Comparison of ENCODE assay signal across 18 cellular contexts in genomic region chr4:6596948-6597347, GRCh38. TPM values are rescaled to one million over a fixed set of nuclear protein-coding genes. Genes with fewer than 3 reads are reported as not detected.
A peak's percentile ranks its signal among the peaks of the same experiment; 100 is the strongest.
DNase-seq lines count a peak whose midpoint lies in the region; ATAC-seq, FAIRE-seq and TF ChIP-seq lines count a peak whose summit lies in the region.
"Had no signal": no experiment of that assay in that cellular context is flagged by ENCODE, and none has a peak within 500 bp of the region (broad histone marks: within the 10 kb centered on the region; RNA-seq: fewer than 3 reads in every experiment).

No MANE protein-coding gene starts in this region.

- H3K36me3 Mint-ChIP-seq in activated naive CD8-positive, alpha-beta T cell treated with anti-CD3 and anti-CD28 coated beads for 36 hours, result peaks cover 2% of the 10 kb centered on the region

- peak overlapping the region in 2 of 11 experiments; percentile 23 to 41; a peak in 1 of 22 replicates for H3K9ac ChIP-seq in BLaER1 treated with 17β-estradiol and CSF1 and Interleukin-3, amounts not matched to agents 10 nM and 100 nM
- H3K9ac ChIP-seq in kidney (ENCODE audit: low read length in 2 of 2), result no peak overlapping the region
- H3K9ac ChIP-seq: GM23248 had no signal

- no peak overlapping the region for H3K27ac Mint-ChIP-seq in activated naive CD8-positive, alpha-beta T cell treated with anti-CD3 and anti-CD28 coated beads for 36 hours
- H3K27ac Mint-ChIP-seq: CD14-positive monocyte; CD4-positive, alpha-beta T cell had no signal

- TF ChIP-seq CTCF in Panc1 (IDR thresholded peaks at IDR 0.05) (no peak), kidney (IDR thresholded peaks at IDR 0.05; ENCODE audit: borderline replicate concordance, extremely low read depth, insufficient read depth) (no peak)

- peak overlapping the region in 2 of 11 experiments; percentile 13 to 66; a peak in 2 of 22 replicates for H3K27ac ChIP-seq in BLaER1 treated with 17β-estradiol and CSF1 and Interleukin-3, amounts not matched to agents 10 nM and 100 nM
- no peak overlapping the region for H3K27ac ChIP-seq in Panc1 (ENCODE audit: low read length)
- H3K27ac ChIP-seq in kidney (ENCODE audit: low read depth in 2 of 2, low read length in 2 of 2), result no peak overlapping the region
- H3K27ac ChIP-seq: GM23248 had no signal

- H3K4me1 ChIP-seq in BLaER1 treated with 17β-estradiol and CSF1 and Interleukin-3, amounts not matched to agents 10 nM and 100 nM, result peaks cover 0 to 73% (median 60%) of the 10 kb centered on the region in 10 experiments; a peak in 17 of 20 replicates
- H3K4me1 ChIP-seq in Panc1 (ENCODE audit: control insufficient read depth, insufficient read depth, low read length) (no peaks in the 10 kb centered on the region), kidney (ENCODE audit: control insufficient read depth in 1 of 2, insufficient read depth in 1 of 2, low read depth in 1 of 2, low read length in 2 of 2) (no peaks in the 10 kb centered on the region)

- no peaks in the 10 kb centered on the region for H3K9me3 Mint-ChIP-seq in activated naive CD8-positive, alpha-beta T cell treated with anti-CD3 and anti-CD28 coated beads for 36 hours
- H3K9me3 Mint-ChIP-seq: CD4-positive, alpha-beta T cell; CD8-positive, alpha-beta memory T cell had no signal

- H3K36me3 ChIP-seq in BLaER1 treated with 17β-estradiol and CSF1 and Interleukin-3, amounts not matched to agents 10 nM and 100 nM, result peaks cover 9 to 90% (median 26%) of the 10 kb centered on the region in 11 experiments; a peak in 17 of 22 replicates
- no peaks in the 10 kb centered on the region for H3K36me3 ChIP-seq in Panc1 (ENCODE audit: control insufficient read depth, insufficient read depth, low read length)
- H3K36me3 ChIP-seq in kidney (ENCODE audit: control insufficient read depth in 1 of 2, insufficient read depth in 2 of 2, low read length in 2 of 2), result peaks cover 6 to 14% of the 10 kb centered on the region in 2 donors

- H4K20me1 ChIP-seq in BLaER1 treated with 17β-estradiol and CSF1 and Interleukin-3, amounts not matched to agents 10 nM and 100 nM, result peaks cover 0 to 48% (median 0%) of the 10 kb centered on the region in 11 experiments; a peak in 6 of 22 replicates

- peak overlapping the region in 8 of 11 experiments; percentile 72 to 87 (median 84); a peak in 15 of 22 replicates for H3K4me2 ChIP-seq in BLaER1 treated with 17β-estradiol and CSF1 and Interleukin-3, amounts not matched to agents 10 nM and 100 nM

- BruUV-seq in Panc1 (replicated peaks; lab: Mats Ljungman, UMichigan), result no TSS peak

- H3K4me3 ChIP-seq in BLaER1 treated with 17β-estradiol and CSF1 and Interleukin-3, amounts not matched to agents 10 nM and 100 nM, result no peak overlapping the region
- no peak overlapping the region for H3K4me3 ChIP-seq in Panc1 (ENCODE audit: low read depth in 2 of 2, low read length in 2 of 2)
- H3K4me3 ChIP-seq in kidney (ENCODE audit: low read length in 2 of 2), result no peak overlapping the region
- H3K4me3 ChIP-seq: GM23248 had no signal

- no peaks in the 10 kb centered on the region for H3K27me3 Mint-ChIP-seq in activated naive CD8-positive, alpha-beta T cell treated with anti-CD3 and anti-CD28 coated beads for 36 hours
- H3K27me3 Mint-ChIP-seq: CD4-positive, alpha-beta T cell; CD8-positive, alpha-beta memory T cell had no signal

- no peak overlapping the region for H3K4me3 Mint-ChIP-seq in activated naive CD8-positive, alpha-beta T cell treated with anti-CD3 and anti-CD28 coated beads for 36 hours
- H3K4me3 Mint-ChIP-seq: CD14-positive monocyte; CD4-positive, alpha-beta T cell had no signal

- ATAC-seq in Panc1 (peak; percentile 17; the same call in 1 of the 2 replicates), HG03469 (IDR thresholded peaks at IDR 0.05; ENCODE audit: unreplicated experiment) (no peak), HG03139 (IDR thresholded peaks at IDR 0.05; ENCODE audit: unreplicated experiment) (no peak)

- no peak for DNase-seq in Panc1 (ENCODE audit: low read depth, low spot score)
- peak; percentile 55 for DNase-seq in kidney
- no peak for DNase-seq in activated naive CD8-positive, alpha-beta T cell treated with anti-CD3 and anti-CD28 coated beads for 36 hours
- DNase-seq: CD4-positive, alpha-beta T cell; CD8-positive, alpha-beta memory T cell; DMS53; DMS79 treated with DMSO at 0.1 percent for 48 hours; GF-D8; GM23248; H7; HCEC 1CT had no signal

- no peaks in the 10 kb centered on the region for H3K4me1 Mint-ChIP-seq in activated naive CD8-positive, alpha-beta T cell treated with anti-CD3 and anti-CD28 coated beads for 36 hours
- H3K4me1 Mint-ChIP-seq: CD14-positive monocyte; CD8-positive, alpha-beta memory T cell had no signal

- no peaks in the 10 kb centered on the region for H3K27me3 ChIP-seq in BLaER1 treated with 17β-estradiol and CSF1 and Interleukin-3, amounts not matched to agents 10 nM and 100 nM
- H3K27me3 ChIP-seq in Panc1 (ENCODE audit: control insufficient read depth, insufficient read depth, low read length), result no peaks in the 10 kb centered on the region

- FAIRE-seq in kidney (lab: Jason Lieb, UNC), result no peak
- FAIRE-seq: D721Med, GM12891, H1 had no signal

- POLR2A ChIA-PET in Panc1 (lab: Charles Lee), result no interaction called here

- CTCF ChIA-PET in Panc1 (lab: Charles Lee), result no interaction called here

- H3K9me3 ChIP-seq in BLaER1 treated with 17β-estradiol and CSF1 and Interleukin-3, amounts not matched to agents 10 nM and 100 nM (replicated peaks in 1 of 11), result peaks cover 0 to 1% (median 0%) of the 10 kb centered on the region in 11 experiments; a peak in 1 of 22 replicates
- H3K9me3 ChIP-seq in Panc1 (ENCODE audit: control insufficient read depth, insufficient read depth, low read depth, low read length) (no peaks in the 10 kb centered on the region), kidney (ENCODE audit: control insufficient read depth in 1 of 2, low read length in 2 of 2) (no peaks in the 10 kb centered on the region)

- in situ Hi-C loops in Panc1 (cut with HindIII; ENCODE audit: low pct_unique_long_range_greater_than_20kb, low sequenced_read_pairs), result no loop called here

- intact Hi-C loops in Panc1 (cut with micrococcal nuclease; ENCODE audit: unreplicated experiment), result no loop called here
- intact Hi-C loops in kidney (cut with DNase I), result no loop called here

RNA-seq across cellular contexts. Expression of gene MAN2B2, which starts 22.0 kb away (rescaled TPM):
- 34.4 TPM for total RNA-seq in Panc1 (2021; ENCODE audit: unreplicated experiment)
- 34.6 TPM for polyA plus RNA-seq in Panc1 (2012; ENCODE audit: insufficient read length)
- 34.3 TPM for total RNA-seq in kidney
- 19.9 TPM for polyA plus RNA-seq in kidney (ENCODE audit: insufficient read depth, low read depth, low replicate concordance)
- 10 to 100 TPM; 10.6 to 10.9 TPM for total RNA-seq in activated naive CD8-positive, alpha-beta T cell treated with anti-CD3 and anti-CD28 coated beads for 36 hours

RNA-seq across cellular contexts. Expression of gene MRFAP1, which starts 43.5 kb away (rescaled TPM):
- total RNA-seq in Panc1 (2021; ENCODE audit: unreplicated experiment) (212 TPM), kidney (264 TPM)
- 386 TPM for polyA plus RNA-seq in Panc1 (2012; ENCODE audit: insufficient read length)
- polyA plus RNA-seq in kidney (ENCODE audit: insufficient read depth, low read depth, low replicate concordance), result 406 TPM
- 100 to 1,000 TPM; 107 to 109 TPM for total RNA-seq in activated naive CD8-positive, alpha-beta T cell treated with anti-CD3 and anti-CD28 coated beads for 36 hours
